In genomic region chr3:24496529-24497482, GRCh38 we compare ENCODE assay signal across 8 cellular contexts. TPM values are rescaled to one million over a fixed set of nuclear protein-coding genes. Genes with fewer than 3 reads are reported as not detected.
A peak's percentile ranks its signal among the peaks of the same experiment; 100 is the strongest.
DNase-seq lines count a peak whose midpoint lies in the region; ATAC-seq lines count a peak whose summit lies in the region.

No MANE protein-coding gene starts in this region.

- no peaks in the 10 kb centered on the region for H3K9me3 ChIP-seq in SJSA1 (replicated peaks)

- DNase-seq in H4 (ENCODE audit: low spot score) (peak; percentile 67), SJSA1 (ENCODE audit: low read depth in 1 of 2, low spot score in 2 of 2) (peak; percentile 40 to 69), Right ventricle myocardium inferior (ENCODE audit: missing footprints) (peak; percentile 86), pulmonary artery endothelial cell (ENCODE audit: low read depth, low spot score) (peak; percentile 2), UCSD-AML1 (lab: John Stamatoyannopoulos, UW; ENCODE audit: unreplicated experiment) (no peak)

- intact Hi-C loops in Right ventricle myocardium inferior (cut with DNase I) = loop anchor here (5.0 kb wide), 4 partner anchors 85 to 310 kb away; no protein-coding TSS in a partner anchor

- no peaks in the 10 kb centered on the region; the same call in 1 of the 2 replicates for H3K27me3 ChIP-seq in SJSA1 (replicated peaks)

- H3K4me3 ChIP-seq in SJSA1 = no peak overlapping the region

- H3K36me3 ChIP-seq in SJSA1 = no peaks in the 10 kb centered on the region

- H3K27ac ChIP-seq in SJSA1 = no peak overlapping the region

- ATAC-seq in Right ventricle myocardium inferior = peak; percentile 37
- ATAC-seq in GM19455 (IDR thresholded peaks at IDR 0.05; ENCODE audit: unreplicated experiment) = no peak
- no peak for ATAC-seq in HG02938 (IDR thresholded peaks at IDR 0.05; ENCODE audit: unreplicated experiment)
- ATAC-seq in GM18861 (IDR thresholded peaks at IDR 0.05; ENCODE audit: unreplicated experiment) = no peak

- peaks cover 6% of the 10 kb centered on the region for H3K4me1 ChIP-seq in SJSA1 (replicated peaks)

RNA-seq across cellular contexts. Expression of gene THRB, which starts 2.2 kb away (rescaled TPM):
- total RNA-seq in H4 (2014; rRNA removed; shearing (Covaris generic)) = 1.2 and 4.2 TPM in 2 replicates
- total RNA-seq in SJSA1 (2014; rRNA removed; shearing (Covaris generic)) = 1.5 and 3.2 TPM in 2 replicates
- total RNA-seq in Right ventricle myocardium inferior (25.9 TPM), pulmonary artery endothelial cell (0.14 and 0.33 TPM in 2 replicates)
